9 cellular contexts compared by ENCODE assay signal in the genomic region with DNA sequence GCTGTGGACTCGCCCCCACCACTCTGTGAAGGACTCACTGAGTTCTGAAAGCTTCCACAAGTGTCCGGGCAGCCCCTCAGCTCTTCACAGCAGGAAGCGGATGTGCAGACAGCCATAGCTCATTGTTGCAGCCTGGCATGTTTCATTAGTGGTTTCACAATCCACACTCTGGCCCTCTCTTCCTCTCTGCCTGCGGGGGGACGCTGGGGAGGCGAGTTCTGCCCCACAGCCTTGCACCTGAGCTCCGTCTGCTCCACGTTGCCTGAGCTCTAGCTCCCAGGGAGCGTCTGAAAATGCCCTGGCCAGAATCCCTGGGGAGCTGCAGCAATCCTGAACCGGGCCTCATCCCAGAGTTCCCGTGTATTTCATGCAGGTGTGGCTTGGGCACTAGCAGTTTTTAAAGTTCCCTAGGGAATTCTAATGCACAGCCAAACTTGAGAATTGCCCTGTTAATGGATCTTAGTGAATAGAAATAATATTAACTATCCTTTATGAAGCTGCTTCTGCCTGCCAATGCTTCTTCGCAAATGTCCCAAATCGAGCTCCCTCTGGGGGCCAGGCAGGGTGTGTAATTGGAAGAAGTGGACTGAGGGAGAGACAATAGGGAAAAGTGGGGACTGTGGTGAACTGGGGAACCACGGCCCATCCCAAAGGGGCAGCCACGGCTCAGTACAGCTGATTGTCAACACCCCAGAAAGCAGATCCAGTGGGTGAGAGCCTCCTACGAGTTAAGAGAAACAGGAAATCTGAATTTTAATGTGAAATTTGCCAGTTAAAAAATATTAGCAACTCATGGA. TPM values are rescaled to one million over a fixed set of nuclear protein-coding genes. Genes with fewer than 3 reads are reported as not detected.
DNase-seq lines count a peak whose midpoint lies in the region; ATAC-seq, FAIRE-seq and TF ChIP-seq lines count a peak whose summit lies in the region.
"Had no signal": no experiment of that assay in that cellular context is flagged by ENCODE, and none has a peak within 500 bp of the region (broad histone marks: within the 10 kb centered on the region; RNA-seq: fewer than 3 reads in every experiment).

No MANE protein-coding gene starts in this region.

- peaks cover 30% of the 10 kb centered on the region for H3K4me1 ChIP-seq in CD8-positive, alpha-beta T cell (ENCODE audit: insufficient read depth, low read length)
- H3K4me1 ChIP-seq in small intestine (ENCODE audit: control insufficient read depth in 2 of 2, insufficient read depth in 1 of 2, low read depth in 1 of 2, low read length in 1 of 2) = no peaks in the 10 kb centered on the region

- no peak for FAIRE-seq in small intestine (lab: Jason Lieb, UNC)

- H3K4me1 Mint-ChIP-seq in CD8-positive, alpha-beta T cell (ENCODE audit: low read depth) = peaks cover 31% of the 10 kb centered on the region

- DNase-seq in CD8-positive, alpha-beta T cell = peak in 2 of 7 experiments; percentile 11 to 18
- DNase-seq in SIG-M5 treated with dmso at 0.1 percent for 504 hours (lab: John Stamatoyannopoulos, UW; ENCODE audit: unreplicated experiment) = peak; percentile 95
- peak; percentile 12 for DNase-seq in iris pigment epithelial cell (ENCODE audit: low read depth)
- DNase-seq in ACHN = no peak
- DNase-seq in small intestine = no peak
- DNase-seq in WERI-Rb-1 = no peak

- no peak overlapping the region for H3K4me3 Mint-ChIP-seq in CD8-positive, alpha-beta T cell

- no peaks in the 10 kb centered on the region for H3K9me3 Mint-ChIP-seq in CD8-positive, alpha-beta T cell

- CTCF ChIA-PET in CD8-positive, alpha-beta T cell (lab: Charles Lee) = interaction anchor here (1.0 to 3.1 kb wide), 5 partner anchors 20 to 92 kb away, joined by 3 to 12 read pairs (median 8); no protein-coding TSS in a partner anchor

- H3K36me3 Mint-ChIP-seq in CD8-positive, alpha-beta T cell = no peaks in the 10 kb centered on the region

- WGBS in small intestine, 3 donors = 37 to 40% (median 38%) methylated on average over 16 of the region's 16 CpGs

- no peaks in the 10 kb centered on the region for H3K36me3 ChIP-seq in CD8-positive, alpha-beta T cell (ENCODE audit: insufficient read depth, low read length)
- no peaks in the 10 kb centered on the region for H3K36me3 ChIP-seq in small intestine (ENCODE audit: control insufficient read depth in 2 of 2, insufficient read depth in 2 of 2, low read length in 2 of 2)
- H3K36me3 ChIP-seq in WERI-Rb-1 = no peaks in the 10 kb centered on the region

- H3K27ac Mint-ChIP-seq in CD8-positive, alpha-beta T cell = peak overlapping the region; percentile 37

- H3K27me3 ChIP-seq in CD8-positive, alpha-beta T cell (ENCODE audit: insufficient read depth, low read length) = no peaks in the 10 kb centered on the region
- peaks cover 0 to 3% of the 10 kb centered on the region in 2 donors for H3K27me3 ChIP-seq in small intestine (ENCODE audit: control insufficient read depth in 2 of 2, insufficient read depth in 2 of 2, low read length in 2 of 2)
- no peaks in the 10 kb centered on the region for H3K27me3 ChIP-seq in WERI-Rb-1 (ENCODE audit: insufficient read depth, low read depth, severe bottlenecking)

- no peaks in the 10 kb centered on the region for H3K9me3 ChIP-seq in CD8-positive, alpha-beta T cell (ENCODE audit: low read length)
- H3K9me3 ChIP-seq in small intestine (ENCODE audit: control insufficient read depth, low read depth) (no peaks in the 10 kb centered on the region), WERI-Rb-1 (ENCODE audit: severe bottlenecking) (no peaks in the 10 kb centered on the region)

- H3K27me3 Mint-ChIP-seq in CD8-positive, alpha-beta T cell (ENCODE audit: low read depth) = no peaks in the 10 kb centered on the region

- peak; percentile 64 for ATAC-seq in CD8-positive, alpha-beta T cell
- ATAC-seq in GM18870 (IDR thresholded peaks at IDR 0.05; ENCODE audit: unreplicated experiment) (peak; percentile 42), HG03139 (IDR thresholded peaks at IDR 0.05; ENCODE audit: unreplicated experiment) (peak; percentile 57)

- intact Hi-C loops in CD8-positive, alpha-beta T cell (cut with DNase I, micrococcal nuclease) = no loop called here

- H3K4me3 ChIP-seq in CD8-positive, alpha-beta T cell (ENCODE audit: low read depth, low read length) = no peak overlapping the region
- H3K4me3 ChIP-seq in small intestine (ENCODE audit: low read depth in 1 of 2, low read length in 2 of 2) (no peak overlapping the region), WERI-Rb-1 (ENCODE audit: low read depth, low read length) (no peak overlapping the region)

- POLR2A ChIA-PET in CD8-positive, alpha-beta T cell (lab: Charles Lee) = interaction anchor here (0.9 to 1.8 kb wide), 5 partner anchors 23 to 81 kb away, joined by 3 to 8 read pairs (median 4); no protein-coding TSS in a partner anchor

- TF ChIP-seq CTCF in CD8-positive, alpha-beta T cell (IDR thresholded peaks at IDR 0.05) = no peak
- TF ChIP-seq CTCF in WERI-Rb-1 (IDR thresholded peaks at IDR 0.05; ENCODE audit: low read depth, low read length) = no peak

- in situ Hi-C loops in ACHN (cut with HindIII; ENCODE audit: low pct_ligation_motif_present, low pct_unique_long_range_greater_than_20kb, low sequenced_read_pairs) = no loop called here

- H3K27ac ChIP-seq in CD8-positive, alpha-beta T cell (ENCODE audit: low read depth, low read length) = no peak overlapping the region
- no peak overlapping the region for H3K27ac ChIP-seq in small intestine (ENCODE audit: low read depth in 1 of 2, low read length in 1 of 2)
- H3K27ac ChIP-seq in WERI-Rb-1 = no peak overlapping the region
- H3K27ac ChIP-seq: epithelial cell of prostate had no signal

RNA-seq across cellular contexts. Expression of a gene that starts 51.5 kb away (rescaled TPM):
- not detected for total RNA-seq in CD8-positive, alpha-beta T cell
- under 1 TPM in 1 of 3 donors, not detected in 2; 0.03 TPM for polyA plus RNA-seq in small intestine

Comparison
In these comparisons a context has a peak if more than half of its experiments do, and no peak if none do; other contexts are left out.
1. DNase-seq: peak in SIG-M5 treated with dmso at 0.1 percent for 504 hours (single experiment) and iris pigment epithelial cell (single experiment); none in ACHN (single experiment), small intestine (single experiment) and WERI-Rb-1 (single experiment).
2. Peak in every context shown above with its lines, with median percentiles within 50 percentile points of each other: ATAC-seq.